1 cellular context compared by ENCODE assay signal in the genomic region with DNA sequence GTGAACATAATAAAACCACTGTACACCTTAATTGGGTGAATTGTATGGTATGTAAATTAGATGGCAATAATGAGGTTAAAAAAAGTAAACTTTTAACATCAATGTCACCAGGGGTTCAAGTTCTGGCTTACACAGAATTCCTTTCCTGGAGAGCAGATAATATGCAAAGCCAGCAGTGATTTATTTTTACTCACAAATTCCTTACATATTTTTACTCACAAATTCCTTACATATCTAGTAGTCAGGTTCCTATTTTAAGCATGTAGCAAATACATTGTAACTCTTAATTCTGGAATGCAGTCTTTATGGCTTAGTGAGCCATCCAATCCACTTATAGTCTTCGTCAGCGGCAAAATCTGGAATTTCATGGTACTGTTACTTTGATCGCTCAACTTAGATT.
TF ChIP-seq lines count a peak whose summit lies in the region.

No MANE protein-coding gene starts in this region.

TF ChIP-seq in A549, 52 proteins besides CTCF, POLR2A, EP300 and RAD21 (continued from another document):
- no peak for TF ChIP-seq ELK1 (IDR thresholded peaks at IDR 0.05; ENCODE audit: low read depth, low read length)
